Comparison of ENCODE assay signal across 39 cellular contexts in genomic region chr1:15114884-15115283, GRCh38. TPM values are rescaled to one million over a fixed set of nuclear protein-coding genes. Genes with fewer than 3 reads are reported as not detected.
"Had no signal": no experiment of that assay in that cellular context is flagged by ENCODE, and none has a peak within 500 bp of the region (broad histone marks: within the 10 kb centered on the region; RNA-seq: fewer than 3 reads in every experiment).

No MANE protein-coding gene starts in this region.

- ATAC-seq: activated CD8-positive, alpha-beta T cell treated with anti-CD3 and anti-CD28 coated beads for 36 hours; activated naive CD8-positive, alpha-beta T cell treated with anti-CD3 and anti-CD28 coated beads, Interleukin-2, amount 50 U/mL, for 24 hours; activated T-cell treated with anti-CD3 and anti-CD28 coated beads, Interleukin-2, amount 50 U/mL, for 4 hours; activated T-cell treated with anti-CD3 and anti-CD28 coated beads, Interleukin-2, amount 50 U/mL, for 72 hours had no signal

- H3K4me1 ChIP-seq: ascending aorta had no signal

- H3K4me3 Mint-ChIP-seq: activated B cell treated with CpG ODN at 0.5 μM for 24 hours; activated CD4-positive, alpha-beta memory T cell treated with anti-CD3 and anti-CD28 coated beads for 36 hours; activated CD4-positive, alpha-beta T cell treated with anti-CD3 and anti-CD28 coated beads, Interleukin-2, amount 10 ng/mL, durations not matched to agents 24 days and 14 days; activated CD8-positive, alpha-beta T cell treated with anti-CD3 and anti-CD28 coated beads for 36 hours; activated naive CD4-positive, alpha-beta T cell treated with anti-CD3 and anti-CD28 coated beads, Interleukin-2, amount 10 ng/mL, durations not matched to agents 7 days and 5 days; activated naive CD4-positive, alpha-beta T cell treated with anti-CD3 and anti-CD28 coated beads, Interleukin-2, amount 50 U/mL, for 24 hours; activated naive CD8-positive, alpha-beta T cell; activated naive CD8-positive, alpha-beta T cell treated with anti-CD3 and anti-CD28 coated beads, Interleukin-2, amount 10 ng/mL, durations not matched to agents 7 days and 5 days; activated naive CD8-positive, alpha-beta T cell treated with anti-CD3 and anti-CD28 coated beads, Interleukin-2, amount 50 U/mL, for 24 hours; activated T-cell treated with anti-CD3 and anti-CD28 coated beads, Interleukin-2, amount 50 U/mL, for 4 hours; activated T-cell treated with anti-CD3 and anti-CD28 coated beads, Interleukin-2, amount 50 U/mL, for 72 hours; brain; central memory CD8-positive, alpha-beta T cell; T-helper 1 cell treated with Interleukin-12 subunit alpha and Interleukin-12 subunit beta and Interleukin-4 antibody, amounts not matched to agents 30 μg/mL and 1 μg/mL, for 36 hours; T-helper 2 cell treated with Interferon-gamma antibody and Interleukin-4, amounts not matched to agents 5 μg/mL and 100 μg/mL, for 36 hours had no signal

- H3K27ac Mint-ChIP-seq: activated B cell treated with CpG ODN at 0.5 μM for 24 hours; activated CD4-positive, alpha-beta memory T cell treated with anti-CD3 and anti-CD28 coated beads for 36 hours; activated CD4-positive, alpha-beta T cell treated with anti-CD3 and anti-CD28 coated beads, Interleukin-2, amount 10 ng/mL, durations not matched to agents 24 days and 14 days; activated CD8-positive, alpha-beta T cell treated with anti-CD3 and anti-CD28 coated beads for 36 hours; activated naive CD4-positive, alpha-beta T cell treated with anti-CD3 and anti-CD28 coated beads, Interleukin-2, amount 10 ng/mL, durations not matched to agents 7 days and 5 days; activated naive CD4-positive, alpha-beta T cell treated with anti-CD3 and anti-CD28 coated beads, Interleukin-2, amount 50 U/mL, for 24 hours; activated naive CD8-positive, alpha-beta T cell; activated naive CD8-positive, alpha-beta T cell treated with anti-CD3 and anti-CD28 coated beads, Interleukin-2, amount 10 ng/mL, durations not matched to agents 7 days and 5 days; activated naive CD8-positive, alpha-beta T cell treated with anti-CD3 and anti-CD28 coated beads, Interleukin-2, amount 50 U/mL, for 24 hours; activated T-cell treated with anti-CD3 and anti-CD28 coated beads, Interleukin-2, amount 50 U/mL, for 72 hours; activated T-helper 2 cell treated with anti-CD3 and anti-CD28 coated beads, Interferon-gamma antibody, Interleukin-2, Interleukin-4, amounts not matched to agents 10 μg/mL and 5 μg/mL and 100 μg/mL, durations not matched to agents 14 hours and 24 hours and 36 hours; brain; T-helper 1 cell treated with Interleukin-12 subunit alpha and Interleukin-12 subunit beta and Interleukin-4 antibody, amounts not matched to agents 30 μg/mL and 1 μg/mL, for 36 hours; T-helper 2 cell treated with Interferon-gamma antibody and Interleukin-4, amounts not matched to agents 5 μg/mL and 100 μg/mL, for 36 hours had no signal

- FAIRE-seq: bronchial epithelial cell, TTC549 had no signal

- H3K36me3 Mint-ChIP-seq: activated CD4-positive, alpha-beta memory T cell treated with anti-CD3 and anti-CD28 coated beads for 36 hours; activated naive CD4-positive, alpha-beta T cell treated with anti-CD3 and anti-CD28 coated beads, Interleukin-2, amount 10 ng/mL, durations not matched to agents 7 days and 5 days; activated naive CD4-positive, alpha-beta T cell treated with anti-CD3 and anti-CD28 coated beads, Interleukin-2, amount 50 U/mL, for 24 hours; activated naive CD8-positive, alpha-beta T cell; activated naive CD8-positive, alpha-beta T cell treated with anti-CD3 and anti-CD28 coated beads, Interleukin-2, amount 10 ng/mL, durations not matched to agents 7 days and 5 days had no signal

- H3K27me3 ChIP-seq: ascending aorta, cardiac muscle cell had no signal

- H3K27ac ChIP-seq: ascending aorta, cardiac muscle cell, VCaP had no signal

- DNase-seq: activated B cell treated with CpG ODN at 0.5 μM for 24 hours; activated CD4-positive, alpha-beta memory T cell treated with anti-CD3 and anti-CD28 coated beads for 36 hours; activated CD4-positive, alpha-beta T cell treated with anti-CD3 and anti-CD28 coated beads for 4 hours; activated CD4-positive, alpha-beta T cell treated with anti-CD3 and anti-CD28 coated beads, Interleukin-2, amount 10 ng/mL, durations not matched to agents 24 days and 14 days; activated CD4-positive, alpha-beta T cell treated with anti-CD3 and anti-CD28 coated beads, Interleukin-2, amount 50 U/mL, for 1 hour; activated CD4-positive, alpha-beta T cell treated with anti-CD3 and anti-CD28 coated beads, Interleukin-2, amount 50 U/mL, for 4 hours; activated CD4-positive, CD25-positive, alpha-beta regulatory T cell treated with anti-CD3 and anti-CD28 coated beads, Interleukin-2, amount 50 U/mL, for 72 hours; activated CD8-positive, alpha-beta memory T cell treated with anti-CD3 and anti-CD28 coated beads, Interleukin-2, amount 50 U/mL, for 4 hours; activated CD8-positive, alpha-beta T cell treated with anti-CD3 and anti-CD28 coated beads for 36 hours; activated effector memory CD4-positive, alpha-beta T cell treated with Interleukin-2 at 50 U/mL for 16 hours; activated gamma-delta T cell; activated naive CD4-positive, alpha-beta T cell treated with anti-CD3 and anti-CD28 coated beads, Interleukin-2, amount 10 ng/mL, durations not matched to agents 7 days and 5 days; activated naive CD4-positive, alpha-beta T cell treated with Interleukin-2 at 50 U/mL for 16 hours; activated naive CD8-positive, alpha-beta T cell treated with anti-CD3 and anti-CD28 coated beads, Interleukin-2, amount 10 ng/mL, durations not matched to agents 7 days and 5 days; activated naive CD8-positive, alpha-beta T cell treated with anti-CD3 and anti-CD28 coated beads, Interleukin-2, amount 50 U/mL, for 24 hours; activated T-cell treated with anti-CD3 and anti-CD28 coated beads for 4 hours; activated T-cell treated with anti-CD3 and anti-CD28 coated beads, Interleukin-2, amount 50 U/mL, for 1 hour; activated T-cell treated with anti-CD3 and anti-CD28 coated beads, Interleukin-2, amount 50 U/mL, for 4 hours; activated T-cell treated with anti-CD3 and anti-CD28 coated beads, Interleukin-2, amount 50 U/mL, for 72 hours; amygdala; anterior cingulate cortex; caudate nucleus; cerebellar nuclear complex; T-helper 1 cell; T-helper 2 cell; T-helper 9 cell had no signal

- H3K9me3 Mint-ChIP-seq: activated B cell treated with CpG ODN at 0.5 μM for 24 hours; activated CD4-positive, alpha-beta memory T cell treated with anti-CD3 and anti-CD28 coated beads for 36 hours; activated CD4-positive, alpha-beta T cell treated with anti-CD3 and anti-CD28 coated beads, Interleukin-2, amount 10 ng/mL, durations not matched to agents 24 days and 14 days; activated CD8-positive, alpha-beta T cell treated with anti-CD3 and anti-CD28 coated beads for 36 hours; activated naive CD4-positive, alpha-beta T cell treated with anti-CD3 and anti-CD28 coated beads, Interleukin-2, amount 10 ng/mL, durations not matched to agents 7 days and 5 days; activated naive CD4-positive, alpha-beta T cell treated with anti-CD3 and anti-CD28 coated beads, Interleukin-2, amount 50 U/mL, for 24 hours; activated naive CD8-positive, alpha-beta T cell treated with anti-CD3 and anti-CD28 coated beads, Interleukin-2, amount 10 ng/mL, durations not matched to agents 7 days and 5 days; activated naive CD8-positive, alpha-beta T cell treated with anti-CD3 and anti-CD28 coated beads, Interleukin-2, amount 50 U/mL, for 24 hours; activated T-cell treated with anti-CD3 and anti-CD28 coated beads, Interleukin-2, amount 50 U/mL, for 4 hours; activated T-cell treated with anti-CD3 and anti-CD28 coated beads, Interleukin-2, amount 50 U/mL, for 72 hours; activated T-helper 2 cell treated with anti-CD3 and anti-CD28 coated beads, Interferon-gamma antibody, Interleukin-2, Interleukin-4, amounts not matched to agents 10 μg/mL and 5 μg/mL and 100 μg/mL, durations not matched to agents 14 hours and 24 hours and 36 hours; brain; central memory CD8-positive, alpha-beta T cell; T-helper 1 cell treated with Interleukin-12 subunit alpha and Interleukin-12 subunit beta and Interleukin-4 antibody, amounts not matched to agents 30 μg/mL and 1 μg/mL, for 36 hours; T-helper 2 cell treated with Interferon-gamma antibody and Interleukin-4, amounts not matched to agents 5 μg/mL and 100 μg/mL, for 36 hours had no signal

- H3K36me3 ChIP-seq: cardiac muscle cell had no signal

- H3K4me1 Mint-ChIP-seq: activated B cell treated with CpG ODN at 0.5 μM for 24 hours; activated naive CD4-positive, alpha-beta T cell treated with anti-CD3 and anti-CD28 coated beads, Interleukin-2, amount 50 U/mL, for 24 hours; central memory CD8-positive, alpha-beta T cell had no signal

- H3K9me3 ChIP-seq: ascending aorta had no signal

- H3K4me3 ChIP-seq: ascending aorta, cardiac muscle cell had no signal

RNA-seq across cellular contexts. Expression of gene TMEM51, which starts 38.7 kb away (rescaled TPM):
- total RNA-seq: activated B cell treated with CpG ODN at 0.5 μM for 24 hours; activated CD4-positive, alpha-beta memory T cell treated with anti-CD3 and anti-CD28 coated beads for 36 hours; activated CD8-positive, alpha-beta memory T cell treated with anti-CD3 and anti-CD28 coated beads for 36 hours; activated CD8-positive, alpha-beta T cell treated with anti-CD3 and anti-CD28 coated beads for 36 hours; activated T-cell treated with anti-CD3 and anti-CD28 coated beads, Interleukin-2, amount 50 U/mL, for 72 hours; ascending aorta had no signal
